In the genomic region with DNA sequence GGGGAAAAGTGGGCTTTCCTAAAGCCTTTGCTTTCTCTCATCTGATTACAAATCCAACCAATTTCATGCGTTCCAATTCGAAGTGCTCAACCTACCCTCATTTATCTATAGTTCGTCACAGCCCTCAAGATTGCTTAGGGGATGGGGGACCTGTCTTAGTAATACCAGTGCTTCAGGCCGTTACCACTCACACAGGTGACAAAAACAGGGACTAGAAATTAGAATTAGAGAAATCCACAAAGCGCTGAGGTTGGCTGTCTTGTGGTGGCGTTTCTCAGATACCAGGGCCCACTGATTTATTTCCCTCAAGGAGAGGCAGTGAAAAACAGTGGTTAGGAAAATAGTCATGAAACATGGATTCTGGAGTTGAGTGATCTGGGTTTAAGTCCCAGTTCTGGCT, we compare ENCODE assay signal across 24 cellular contexts.
"Had no signal": no experiment of that assay in that cellular context is flagged by ENCODE, and none has a peak within 500 bp of the region (broad histone marks: within the 10 kb centered on the region; RNA-seq: fewer than 3 reads in every experiment).

No MANE protein-coding gene starts in this region.

- ATAC-seq: lower lobe of right lung had no signal

- H3K27me3 Mint-ChIP-seq: activated CD8-positive, alpha-beta T cell treated with anti-CD3 and anti-CD28 coated beads for 36 hours; progenitor cell of endocrine pancreas had no signal

- H3K36me3 ChIP-seq: cardiac muscle cell, lower lobe of right lung, right atrium auricular region, stomach, upper lobe of left lung had no signal

- H3K4me3 Mint-ChIP-seq: activated CD8-positive, alpha-beta T cell treated with anti-CD3 and anti-CD28 coated beads for 36 hours; activated naive CD8-positive, alpha-beta T cell treated with anti-CD3 and anti-CD28 coated beads, Interleukin-2, amount 10 ng/mL, durations not matched to agents 7 days and 5 days; neural crest cell; T-helper 2 cell treated with Interferon-gamma antibody and Interleukin-4, amounts not matched to agents 5 μg/mL and 100 μg/mL, for 36 hours had no signal

- H3K27ac ChIP-seq: cardiac muscle cell, lower lobe of right lung, right atrium auricular region, stomach, upper lobe of left lung had no signal

- H3K9me3 Mint-ChIP-seq: activated CD8-positive, alpha-beta T cell treated with anti-CD3 and anti-CD28 coated beads for 36 hours; activated naive CD8-positive, alpha-beta T cell treated with anti-CD3 and anti-CD28 coated beads, Interleukin-2, amount 10 ng/mL, durations not matched to agents 7 days and 5 days; activated T-helper 2 cell treated with anti-CD3 and anti-CD28 coated beads, Interferon-gamma antibody, Interleukin-2, Interleukin-4, amounts not matched to agents 10 μg/mL and 5 μg/mL and 100 μg/mL, durations not matched to agents 14 hours and 24 hours and 36 hours; neural crest cell; T-helper 2 cell treated with Interferon-gamma antibody and Interleukin-4, amounts not matched to agents 5 μg/mL and 100 μg/mL, for 36 hours had no signal

- H3K27me3 ChIP-seq: cardiac muscle cell, right atrium auricular region, stomach, upper lobe of left lung had no signal

- H3K9me3 ChIP-seq: lower lobe of right lung, right atrium auricular region, stomach, upper lobe of left lung had no signal

- H3K27ac Mint-ChIP-seq: activated CD8-positive, alpha-beta T cell treated with anti-CD3 and anti-CD28 coated beads for 36 hours; activated naive CD8-positive, alpha-beta T cell treated with anti-CD3 and anti-CD28 coated beads, Interleukin-2, amount 10 ng/mL, durations not matched to agents 7 days and 5 days; activated T-helper 2 cell treated with anti-CD3 and anti-CD28 coated beads, Interferon-gamma antibody, Interleukin-2, Interleukin-4, amounts not matched to agents 10 μg/mL and 5 μg/mL and 100 μg/mL, durations not matched to agents 14 hours and 24 hours and 36 hours; progenitor cell of endocrine pancreas; T-helper 2 cell treated with Interferon-gamma antibody and Interleukin-4, amounts not matched to agents 5 μg/mL and 100 μg/mL, for 36 hours had no signal

- H3K4me1 ChIP-seq: lower lobe of right lung, right atrium auricular region had no signal

- FAIRE-seq: colon, endometrium, TTC549 had no signal

- H3K4me3 ChIP-seq: cardiac muscle cell, lower lobe of right lung, right atrium auricular region, stomach, upper lobe of left lung had no signal

- DNase-seq: activated CD4-positive, alpha-beta T cell treated with anti-CD3 and anti-CD28 coated beads for 4 hours; activated naive CD4-positive, alpha-beta T cell treated with Interleukin-2 at 50 U/mL for 16 hours; activated naive CD8-positive, alpha-beta T cell treated with anti-CD3 and anti-CD28 coated beads, Interleukin-2, amount 10 ng/mL, durations not matched to agents 7 days and 5 days; activated T-cell treated with anti-CD3 and anti-CD28 coated beads, Interleukin-2, amount 50 U/mL, for 1 hour; amygdala; erythroblast; foreskin melanocyte; hypothalamus; islet precursor cell; lower lobe of right lung; midbrain; stimulated activated CD4-positive, alpha-beta T cell treated with anti-CD3 and anti-CD28 coated beads, Interleukin-2, amount 100 ng/mL, for 24 hours; upper lobe of left lung had no signal
